Comparison of ENCODE assay signal across 14 cellular contexts in genomic region chr4:151228196-151229119, GRCh38. TPM values are rescaled to one million over a fixed set of nuclear protein-coding genes. Genes with fewer than 3 reads are reported as not detected.
DNase-seq lines count a peak whose midpoint lies in the region; FAIRE-seq and TF ChIP-seq lines count a peak whose summit lies in the region.
"Had no signal": no experiment of that assay in that cellular context is flagged by ENCODE, and none has a peak within 500 bp of the region (broad histone marks: within the 10 kb centered on the region; RNA-seq: fewer than 3 reads in every experiment).

No MANE protein-coding gene starts in this region.

- no peak for TF ChIP-seq CTCF in bronchial epithelial cell (IDR thresholded peaks at IDR 0.05; ENCODE audit: insufficient read depth, low read length, severe bottlenecking)
- TF ChIP-seq CTCF in hepatocyte (IDR thresholded peaks at IDR 0.05; ENCODE audit: poor library complexity) = no peak

- H3K27me3 ChIP-seq in bronchial epithelial cell (ENCODE audit: control insufficient read depth, insufficient read depth, low read length) (no peaks in the 10 kb centered on the region), hepatocyte (no peaks in the 10 kb centered on the region), small intestine (ENCODE audit: control insufficient read depth in 2 of 2, insufficient read depth in 2 of 2, low read length in 2 of 2) (no peaks in the 10 kb centered on the region)
- H3K27me3 ChIP-seq: BLaER1 treated with 17β-estradiol and CSF1 and Interleukin-3, amounts not matched to agents 10 nM and 100 nM had no signal

- H3K36me3 ChIP-seq in bronchial epithelial cell (ENCODE audit: control insufficient read depth, insufficient read depth, low read length) (no peaks in the 10 kb centered on the region), hepatocyte (replicated peaks; ENCODE audit: insufficient read depth, low read depth) (no peaks in the 10 kb centered on the region), small intestine (ENCODE audit: control insufficient read depth in 2 of 2, insufficient read depth in 2 of 2, low read length in 2 of 2) (no peaks in the 10 kb centered on the region)
- H3K36me3 ChIP-seq: BLaER1 treated with 17β-estradiol and CSF1 and Interleukin-3, amounts not matched to agents 10 nM and 100 nM had no signal

- peaks cover 18% of the 10 kb centered on the region for H3K79me2 ChIP-seq in hepatocyte

- peak overlapping the region; percentile 56 for H3K4me2 ChIP-seq in hepatocyte
- H3K4me2 ChIP-seq: BLaER1 treated with 17β-estradiol and CSF1 and Interleukin-3, amounts not matched to agents 10 nM and 100 nM had no signal

- peaks cover 9% of the 10 kb centered on the region for H3K4me1 ChIP-seq in hepatocyte (ENCODE audit: insufficient read depth)
- H3K4me1 ChIP-seq in small intestine (ENCODE audit: control insufficient read depth in 2 of 2, insufficient read depth in 1 of 2, low read depth in 1 of 2, low read length in 1 of 2) = no peaks in the 10 kb centered on the region
- H3K4me1 ChIP-seq: BLaER1 treated with 17β-estradiol and CSF1 and Interleukin-3, amounts not matched to agents 10 nM and 100 nM had no signal

- no peak for FAIRE-seq in bronchial epithelial cell (lab: Jason Lieb, UNC)
- FAIRE-seq in small intestine (lab: Jason Lieb, UNC) = no peak

- no peaks in the 10 kb centered on the region for H4K20me1 ChIP-seq in hepatocyte (ENCODE audit: insufficient read depth, poor library complexity, severe bottlenecking)
- H4K20me1 ChIP-seq: BLaER1 treated with 17β-estradiol and CSF1 and Interleukin-3, amounts not matched to agents 10 nM and 100 nM had no signal

- H2AFZ ChIP-seq in hepatocyte = no peak overlapping the region

- DNase-seq in HS-27A (ENCODE audit: low read depth) (peak; percentile 42), bronchial epithelial cell (ENCODE audit: low read depth) (peak; percentile 43), hepatocyte (ENCODE audit: low spot score) (no peak), glomerular visceral epithelial cell (ENCODE audit: extremely low spot score) (no peak), OCI-M1 (lab: John Stamatoyannopoulos, UW) (no peak), small intestine (no peak), SIG-M5 (lab: John Stamatoyannopoulos, UW) (no peak)
- DNase-seq: activated B cell treated with CpG ODN at 0.5 μM for 24 hours; activated T-cell treated with anti-CD3 and anti-CD28 coated beads, Interleukin-2, amount 50 U/mL, for 72 hours; immature natural killer cell; retina; RPMI8226 had no signal

- WGBS in hepatocyte (ENCODE audit: low lambda C conversion rate, missing lambda C conversion rate) = 82% methylated on average over 6 of the region's 6 CpGs
- 72 to 90% (median 78%) methylated on average over 6 of the region's 6 CpGs for WGBS in small intestine, 3 donors

- H3K4me3 ChIP-seq in bronchial epithelial cell (ENCODE audit: low read depth, low read length) = no peak overlapping the region
- H3K4me3 ChIP-seq in hepatocyte = no peak overlapping the region
- H3K4me3 ChIP-seq in skin epidermis = no peak overlapping the region
- H3K4me3 ChIP-seq in small intestine (ENCODE audit: low read depth in 1 of 2, low read length in 2 of 2) = no peak overlapping the region
- H3K4me3 ChIP-seq: BLaER1 treated with 17β-estradiol and CSF1 and Interleukin-3, amounts not matched to agents 10 nM and 100 nM had no signal

- H3K27ac ChIP-seq in hepatocyte = peak overlapping the region; percentile 81
- peak overlapping the region in 16 of 21 experiments; percentile 8 to 85 (median 50) for H3K27ac ChIP-seq in skin epidermis
- peak overlapping the region in 1 of 2 donors; percentile 31 for H3K27ac ChIP-seq in small intestine (ENCODE audit: low read depth in 1 of 2, low read length in 1 of 2)
- H3K27ac ChIP-seq: BLaER1 treated with 17β-estradiol and CSF1 and Interleukin-3, amounts not matched to agents 10 nM and 100 nM had no signal

- no peaks in the 10 kb centered on the region for H3K9me2 ChIP-seq in hepatocyte (replicated peaks; ENCODE audit: insufficient read depth)

- H3K9me3 ChIP-seq in hepatocyte (ENCODE audit: low read depth) = no peaks in the 10 kb centered on the region
- H3K9me3 ChIP-seq in small intestine (ENCODE audit: control insufficient read depth, low read depth) = no peaks in the 10 kb centered on the region
- H3K9me3 ChIP-seq: BLaER1 treated with 17β-estradiol and CSF1 and Interleukin-3, amounts not matched to agents 10 nM and 100 nM had no signal

RNA-seq across cellular contexts. Expression of gene PRSS48, which starts 48.5 kb away (rescaled TPM):
- total RNA-seq in bronchial epithelial cell (not detected in 2 replicates), hepatocyte (not detected in 2 replicates)
- polyA plus RNA-seq in hepatocyte (0.43 and 0.79 TPM in 2 replicates), small intestine (not detected)
- total RNA-seq: activated B cell treated with CpG ODN at 0.5 μM for 24 hours; activated T-cell treated with anti-CD3 and anti-CD28 coated beads, Interleukin-2, amount 50 U/mL, for 72 hours had no signal
- polyA plus RNA-seq: immature natural killer cell had no signal

Comparison
In these comparisons a context has a peak if more than half of its experiments do, and no peak if none do; other contexts are left out.
1. DNase-seq: peak in HS-27A (single experiment) and bronchial epithelial cell (single experiment); none in hepatocyte (single experiment), glomerular visceral epithelial cell (single experiment), OCI-M1 (single experiment), small intestine (single experiment) and SIG-M5 (single experiment).